ENCODE assay signal across 8 cellular contexts in the genomic region with DNA sequence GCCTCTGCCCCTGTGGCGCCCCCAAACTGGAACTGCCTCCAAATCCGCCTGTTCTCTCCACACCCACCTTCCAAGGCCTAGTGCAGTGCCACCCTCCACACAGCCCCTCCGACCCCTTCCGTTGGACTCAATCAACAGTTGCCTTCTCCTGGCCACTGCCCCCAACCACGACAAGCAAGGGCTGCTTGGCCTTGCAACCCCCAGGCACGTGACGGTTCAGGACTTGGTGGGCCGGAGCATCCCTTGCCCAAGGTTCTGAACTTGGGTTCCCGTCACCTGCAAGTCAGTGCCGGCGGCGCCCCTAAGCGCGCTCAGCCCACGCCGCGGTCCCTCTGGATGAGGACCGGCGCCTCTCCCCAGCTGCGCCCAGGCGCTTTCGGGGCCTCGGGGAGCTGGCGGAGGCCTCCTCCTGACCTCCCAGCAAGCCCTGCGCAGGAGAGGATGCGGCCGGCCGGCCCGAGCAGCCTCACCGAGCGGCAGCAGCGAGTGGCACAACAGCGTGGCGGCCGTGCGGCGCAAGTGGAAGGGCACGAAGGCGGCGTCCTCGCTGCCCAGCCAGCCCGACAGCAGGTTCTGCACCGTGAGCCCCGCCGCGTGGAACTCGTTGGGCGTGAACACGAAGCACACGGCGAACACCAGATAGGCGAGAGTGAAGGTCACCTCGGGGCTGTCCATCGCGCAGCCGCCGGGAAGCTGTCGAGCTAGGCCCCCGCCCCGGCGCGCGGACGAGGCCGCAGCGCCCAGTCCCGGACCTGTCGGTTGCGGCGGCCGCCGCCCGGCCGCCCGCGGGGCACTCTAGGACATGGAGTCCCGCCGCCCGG. TPM values are rescaled to one million over a fixed set of nuclear protein-coding genes. Genes with fewer than 3 reads are reported as not detected.
A peak's percentile ranks its signal among the peaks of the same experiment; 100 is the strongest.
DNase-seq lines count a peak whose midpoint lies in the region; ATAC-seq and TF ChIP-seq lines count a peak whose summit lies in the region.

No MANE protein-coding gene starts in this region.

- no peak overlapping the region for H2BK12ac ChIP-seq in H9 (ENCODE audit: insufficient read length, low read depth, low read length)

- no peak overlapping the region for H3K56ac ChIP-seq in H9 (ENCODE audit: insufficient read length, low read depth, low read length)

- no peak overlapping the region for H2AFZ ChIP-seq in H9 (ENCODE audit: low read length)

- intact Hi-C loops in Right ventricle myocardium superior (cut with DNase I): no loop called here
- intact Hi-C loops in ovary (cut with DNase I): loop anchor here in 1 of 4 donors (5.0 kb wide), 1 partner anchor 373 kb away; a partner anchor contains a TSS

- peak overlapping the region; percentile 65 for H3K9ac ChIP-seq in H9 (ENCODE audit: extremely low read depth, insufficient read length, low read length)

- TF ChIP-seq EP300 in ovary (IDR thresholded peaks at IDR 0.05): no peak

- no peak overlapping the region for H2BK15ac ChIP-seq in H9 (ENCODE audit: low read depth, low read length)

- H3K27ac ChIP-seq in H9 (ENCODE audit: insufficient read length, low read depth, low read length) (no peak overlapping the region), ovary (peak overlapping the region; percentile 0 to 90)

- H3K4me1 ChIP-seq in H9 (ENCODE audit: insufficient read depth, low read length) (no peaks in the 10 kb centered on the region), ovary (ENCODE audit: insufficient read depth) (peaks cover 8% of the 10 kb centered on the region)

- H2BK20ac ChIP-seq in H9 (ENCODE audit: low read depth, low read length, poor library complexity, severe bottlenecking): no peak overlapping the region

- WGBS in H9 (ENCODE audit: extremely low coverage, insufficient read length, low lambda C conversion rate): no CpG with 5 or more reads among the region's 79 CpGs
- WGBS in ovary, 3 donors: 1 to 2% (median 1%) methylated on average over 61 to 79 of the region's 79 CpGs

- no peaks in the 10 kb centered on the region for H3K36me3 ChIP-seq in ovary

- DNase-seq in NCI-H1417 (lab: John Stamatoyannopoulos, UW) (peak; percentile 49 to 74 (median 70)), NCI-H1417 treated with DMSO at 0.1 percent for 48 hours (lab: John Stamatoyannopoulos, UW) (no peak), H9 (peak; percentile 54), NCI-H69 (lab: John Stamatoyannopoulos, UW) (peak; percentile 67), Right ventricle myocardium superior (peak; percentile 74), ovary (peak; percentile 45 to 70 (median 59))

- H2AK5ac ChIP-seq in H9 (ENCODE audit: insufficient read length, low read length): no peak overlapping the region

- no peak overlapping the region for H3K4ac ChIP-seq in H9 (ENCODE audit: low read depth, low read length)

- no peaks in the 10 kb centered on the region; the same call in 1 of the 2 replicates for H3K27me3 Mint-ChIP-seq in H9 (ENCODE audit: low read depth)
- no peaks in the 10 kb centered on the region for H3K27me3 Mint-ChIP-seq in activated naive CD8-positive, alpha-beta T cell

- peaks cover 22 to 28% of the 10 kb centered on the region in 2 experiments for H3K4me1 Mint-ChIP-seq in H9
- peaks cover 50% of the 10 kb centered on the region for H3K4me1 Mint-ChIP-seq in activated naive CD8-positive, alpha-beta T cell (ENCODE audit: low read depth)

- peaks cover 26 to 49% (median 43%) of the 10 kb centered on the region in 3 experiments for H3K36me3 Mint-ChIP-seq in H9 (ENCODE audit: insufficient read depth in 1 of 3, low read depth in 3 of 3)
- H3K36me3 Mint-ChIP-seq in activated naive CD8-positive, alpha-beta T cell: peaks cover 5% of the 10 kb centered on the region

- H3K4me2 ChIP-seq in H9 (ENCODE audit: insufficient read depth, insufficient read length, low read length): peak overlapping the region; percentile 80

- peak overlapping the region; percentile 86 for H3K4me3 Mint-ChIP-seq in H9
- peak overlapping the region; percentile 94 for H3K4me3 Mint-ChIP-seq in activated naive CD8-positive, alpha-beta T cell

- peak overlapping the region; percentile 90 for H3K18ac ChIP-seq in H9 (ENCODE audit: insufficient read length, low read depth, low read length)

- no peak overlapping the region for H3T11ph ChIP-seq in H9 (ENCODE audit: low read length)

- no peak for TF ChIP-seq CTCF in H9 (conservative IDR thresholded peaks at IDR 0.05)
- no peak for TF ChIP-seq CTCF in ovary (IDR thresholded peaks at IDR 0.05)

- ATAC-seq in Right ventricle myocardium superior (ENCODE audit: poor library complexity) (peak; percentile 40), HG03378 (IDR thresholded peaks at IDR 0.05; ENCODE audit: unreplicated experiment) (no peak)

- peak overlapping the region; percentile 46 for H3K4me3 ChIP-seq in ovary

- no peaks in the 10 kb centered on the region for H3K9me3 Mint-ChIP-seq in H9
- no peaks in the 10 kb centered on the region for H3K9me3 Mint-ChIP-seq in activated naive CD8-positive, alpha-beta T cell (ENCODE audit: low read depth)

- peak overlapping the region in 2 of 3 experiments; percentile 92 to 93; a peak in 4 of 7 replicates for H3K27ac Mint-ChIP-seq in H9
- peak overlapping the region; percentile 92 for H3K27ac Mint-ChIP-seq in activated naive CD8-positive, alpha-beta T cell

- H3K9me3 ChIP-seq in H9 (ENCODE audit: control insufficient read depth, low read depth, low read length) (no peaks in the 10 kb centered on the region), ovary (no peaks in the 10 kb centered on the region)

- no peaks in the 10 kb centered on the region for H4K20me1 ChIP-seq in H9 (ENCODE audit: control insufficient read depth, insufficient read depth, insufficient read length)

- no peak overlapping the region for H2BK120ac ChIP-seq in H9 (ENCODE audit: low read depth, low read length, poor library complexity, severe bottlenecking)

- H3K79me2 ChIP-seq in H9 (ENCODE audit: insufficient read depth, low read length): peaks cover 20% of the 10 kb centered on the region; the same call in 1 of the 2 replicates

- H3K14ac ChIP-seq in H9 (ENCODE audit: insufficient read depth, low read length): peak overlapping the region; percentile 42

- H3K79me1 ChIP-seq in H9 (ENCODE audit: insufficient read depth, low read depth, low read length, poor library complexity, severe bottlenecking): peaks cover 18% of the 10 kb centered on the region

- H3K27me3 ChIP-seq in H9 (ENCODE audit: insufficient read depth, low read length) (no peaks in the 10 kb centered on the region), ovary (no peaks in the 10 kb centered on the region)

- H4K5ac ChIP-seq in H9 (ENCODE audit: insufficient read length, low read depth, low read length): no peak overlapping the region

- no peak for TF ChIP-seq POLR2A in ovary (IDR thresholded peaks at IDR 0.05)

- no peak overlapping the region for H2BK5ac ChIP-seq in H9 (ENCODE audit: insufficient read length, low read length)

- no peak overlapping the region for H4K8ac ChIP-seq in H9 (replicated peaks; ENCODE audit: insufficient read length, low read depth, low read length)

- H3K23ac ChIP-seq in H9 (ENCODE audit: insufficient read length, low read depth, low read length): no peak overlapping the region

- peaks cover 18% of the 10 kb centered on the region for H3K23me2 ChIP-seq in H9 (ENCODE audit: insufficient read length, low read depth, low read length, poor library complexity, severe bottlenecking)

- no peak overlapping the region for H4K91ac ChIP-seq in H9 (ENCODE audit: insufficient read length, low read depth, low read length)

RNA-seq across cellular contexts. Expression of a gene that starts 0.8 kb away (rescaled TPM):
- total RNA-seq in H9 (2021): 27.3 and 30.4 TPM in 2 replicates
- 28.6 TPM for total RNA-seq in Right ventricle myocardium superior
- total RNA-seq in ovary: 10 to 100 TPM; 27.6 to 42.5 (median 40.3) TPM
- 10 to 100 TPM in 1 of 2 donors, 1 to 10 TPM in 1; 5.6 to 43.2 TPM for polyA plus RNA-seq in ovary

RNA-seq across cellular contexts. Expression of a gene that starts 0.9 kb away (rescaled TPM):
- 150 and 156 TPM in 2 replicates for total RNA-seq in H9 (2021)
- 7.0 TPM for total RNA-seq in Right ventricle myocardium superior
- total RNA-seq in ovary: 10 to 100 TPM in 1 of 7 donors, 1 to 10 TPM in 6; 2.1 to 10.4 (median 6.0) TPM
- 1 to 10 TPM; 5.3 to 7.0 TPM for polyA plus RNA-seq in ovary

RNA-seq across cellular contexts. Expression of a gene that starts 8.3 kb away (rescaled TPM):
- total RNA-seq in H9 (2021): 62.7 and 67.0 TPM in 2 replicates
- 12.6 TPM for total RNA-seq in Right ventricle myocardium superior
- 10 to 100 TPM; 32.0 to 51.4 (median 36.7) TPM for total RNA-seq in ovary
- polyA plus RNA-seq in ovary: 10 to 100 TPM; 30.9 to 64.8 TPM

RNA-seq across cellular contexts. Expression of a gene that starts 36.3 kb away (rescaled TPM):
- total RNA-seq in H9 (2021) (2.3 and 2.4 TPM in 2 replicates), Right ventricle myocardium superior (1.0 TPM), ovary (1 to 10 TPM; 1.7 to 5.1 (median 2.4) TPM)
- 1 to 10 TPM in 1 of 2 donors, under 1 TPM in 1; 0.32 to 4.3 TPM for polyA plus RNA-seq in ovary

Comparison
In these comparisons a context has a peak if more than half of its experiments do, and no peak if none do; other contexts are left out.
1. RNA of a gene that starts 0.9 kb away (total RNA-seq): 150 to 156 TPM in H9; 7.0 TPM in Right ventricle myocardium superior (single experiment) and 2.1 to 10.4 TPM in ovary; every median in the first group is over 10 times any median in the second.